Comparison of ENCODE assay signal across 24 cellular contexts in genomic region chr3:33634262-33634661, GRCh38.
"Had no signal": no experiment of that assay in that cellular context is flagged by ENCODE, and none has a peak within 500 bp of the region (broad histone marks: within the 10 kb centered on the region; RNA-seq: fewer than 3 reads in every experiment).

No MANE protein-coding gene starts in this region.

- H3K27me3 Mint-ChIP-seq: dendritic cell treated with granulocyte-macrophage colony-stimulating factor and Interleukin-4, amounts not matched to agents 40 ng/mL and 50 ng/mL, for 4 days; effector memory CD8-positive, alpha-beta T cell had no signal

- H3K27me3 ChIP-seq: colonic mucosa, esophagus squamous epithelium, gastrocnemius medialis, hepatocyte, left lung had no signal

- H3K9me3 ChIP-seq: colonic mucosa, esophagus squamous epithelium, gastrocnemius medialis, left lung, lower lobe of right lung had no signal

- H3K4me1 ChIP-seq: colonic mucosa had no signal

- H3K4me3 Mint-ChIP-seq: dendritic cell treated with granulocyte-macrophage colony-stimulating factor and Interleukin-4, amounts not matched to agents 40 ng/mL and 50 ng/mL, for 4 days; effector memory CD8-positive, alpha-beta T cell; endodermal cell; mesothelial cell of epicardium had no signal

- H3K4me2 ChIP-seq: hepatocyte had no signal

- FAIRE-seq: endometrium, kidney had no signal

- H3K79me2 ChIP-seq: hepatocyte had no signal

- H3K27ac Mint-ChIP-seq: dendritic cell treated with granulocyte-macrophage colony-stimulating factor and Interleukin-4, amounts not matched to agents 40 ng/mL and 50 ng/mL, for 4 days; effector memory CD8-positive, alpha-beta T cell; mesothelial cell of epicardium had no signal

- ATAC-seq: effector memory CD8-positive, alpha-beta T cell; esophagus mucosa; gastrocnemius medialis; left lung; left ventricle myocardium superior; lower lobe of right lung had no signal

- H3K27ac ChIP-seq: colonic mucosa, epithelial cell of prostate, esophagus squamous epithelium, gastrocnemius medialis, hepatocyte, left lung, lower lobe of right lung had no signal

- H3K36me3 ChIP-seq: colonic mucosa, gastrocnemius medialis, left lung had no signal

- H3K9me3 Mint-ChIP-seq: dendritic cell treated with granulocyte-macrophage colony-stimulating factor and Interleukin-4, amounts not matched to agents 40 ng/mL and 50 ng/mL, for 4 days; effector memory CD8-positive, alpha-beta T cell; endodermal cell; mesothelial cell of epicardium had no signal

- DNase-seq: colonic mucosa; cortex of kidney; effector CD8-positive, alpha-beta T cell; effector memory CD8-positive, alpha-beta T cell; endodermal cell; esophagus squamous epithelium; foreskin fibroblast; foreskin melanocyte; gastrocnemius medialis; glutamatergic neuron; head of caudate nucleus; islet precursor cell; kidney; kidney glomerular epithelial cell; left lung; left ventricle myocardium superior; lower lobe of right lung; mesenchymal stem cell had no signal

- H2AFZ ChIP-seq: hepatocyte had no signal

- H3K4me3 ChIP-seq: colonic mucosa, esophagus squamous epithelium, gastrocnemius medialis, hepatocyte, left lung, lower lobe of right lung had no signal
